In genomic region chr2:226835796-226836547, GRCh38 we compare ENCODE assay signal across 8 cellular contexts. TPM values are rescaled to one million over a fixed set of nuclear protein-coding genes. Genes with fewer than 3 reads are reported as not detected.
DNase-seq lines count a peak whose midpoint lies in the region; ATAC-seq, FAIRE-seq and TF ChIP-seq lines count a peak whose summit lies in the region.

A gene with protein sequence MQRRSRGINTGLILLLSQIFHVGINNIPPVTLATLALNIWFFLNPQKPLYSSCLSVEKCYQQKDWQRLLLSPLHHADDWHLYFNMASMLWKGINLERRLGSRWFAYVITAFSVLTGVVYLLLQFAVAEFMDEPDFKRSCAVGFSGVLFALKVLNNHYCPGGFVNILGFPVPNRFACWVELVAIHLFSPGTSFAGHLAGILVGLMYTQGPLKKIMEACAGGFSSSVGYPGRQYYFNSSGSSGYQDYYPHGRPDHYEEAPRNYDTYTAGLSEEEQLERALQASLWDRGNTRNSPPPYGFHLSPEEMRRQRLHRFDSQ (plus strand): TSS chr2:226836054. CDS start chr2:226864694, 28,640 bp downstream.

- ATAC-seq in HG03457 (IDR thresholded peaks at IDR 0.05; ENCODE audit: unreplicated experiment) (peak; percentile 78), left lobe of liver (peak; percentile 96)

- H3K27me3 ChIP-seq in BE2C = no peaks in the 10 kb centered on the region

- FAIRE-seq in GM19239 (lab: Jason Lieb, UNC) = peak; percentile 99

- no peaks in the 10 kb centered on the region for H3K36me3 ChIP-seq in BE2C

- H3K4me3 ChIP-seq in BE2C (ENCODE audit: low read depth, low read length) = peak within 1 kb of the TSS; percentile 67

- H3K4me1 ChIP-seq in BE2C = no peaks in the 10 kb centered on the region

- TF ChIP-seq CTCF in BE2C (IDR thresholded peaks at IDR 0.05; ENCODE audit: low read depth, low read length) = no peak

- no peaks in the 10 kb centered on the region for H3K9me3 ChIP-seq in BE2C

- peak; percentile 94 for DNase-seq in BE2C
- peak; percentile 65 for DNase-seq in GM19239 (ENCODE audit: insufficient read length, low spot score)
- DNase-seq in NCI-H526 treated with DMSO at 0.1 percent for 48 hours (lab: John Stamatoyannopoulos, UW) = peak; percentile 70
- peak; percentile 91 for DNase-seq in activated CD4-positive, alpha-beta T cell treated with anti-CD3 and anti-CD28 coated beads, Interleukin-2, amount 50 U/mL, for 1 hour
- peak; percentile 87 for DNase-seq in dedifferentiated amniotic fluid mesenchymal stem cell (ENCODE audit: extremely low spot score)
- DNase-seq in left lobe of liver (ENCODE audit: low spot score) = peak; percentile 96
- DNase-seq in stimulated activated CD4-positive, alpha-beta T cell treated with anti-CD3 and anti-CD28 coated beads, Interleukin-2, amount 100 ng/mL, for 4 hours (ENCODE audit: low read depth) = peak; percentile 94

RNA-seq across cellular contexts. Expression of the gene that starts here (rescaled TPM):
- 40.9 TPM for polyA plus RNA-seq in BE2C (2012; ENCODE audit: insufficient read depth, insufficient read length, low read depth)
- total RNA-seq in left lobe of liver = 21.3 TPM

Comparison
In these comparisons a context has a peak if more than half of its experiments do, and no peak if none do; other contexts are left out.
1. Peak in every context shown above with its lines: DNase-seq, ATAC-seq and H3K4me3 ChIP-seq.